ENCODE assay signal across 8 cellular contexts in the genomic region with DNA sequence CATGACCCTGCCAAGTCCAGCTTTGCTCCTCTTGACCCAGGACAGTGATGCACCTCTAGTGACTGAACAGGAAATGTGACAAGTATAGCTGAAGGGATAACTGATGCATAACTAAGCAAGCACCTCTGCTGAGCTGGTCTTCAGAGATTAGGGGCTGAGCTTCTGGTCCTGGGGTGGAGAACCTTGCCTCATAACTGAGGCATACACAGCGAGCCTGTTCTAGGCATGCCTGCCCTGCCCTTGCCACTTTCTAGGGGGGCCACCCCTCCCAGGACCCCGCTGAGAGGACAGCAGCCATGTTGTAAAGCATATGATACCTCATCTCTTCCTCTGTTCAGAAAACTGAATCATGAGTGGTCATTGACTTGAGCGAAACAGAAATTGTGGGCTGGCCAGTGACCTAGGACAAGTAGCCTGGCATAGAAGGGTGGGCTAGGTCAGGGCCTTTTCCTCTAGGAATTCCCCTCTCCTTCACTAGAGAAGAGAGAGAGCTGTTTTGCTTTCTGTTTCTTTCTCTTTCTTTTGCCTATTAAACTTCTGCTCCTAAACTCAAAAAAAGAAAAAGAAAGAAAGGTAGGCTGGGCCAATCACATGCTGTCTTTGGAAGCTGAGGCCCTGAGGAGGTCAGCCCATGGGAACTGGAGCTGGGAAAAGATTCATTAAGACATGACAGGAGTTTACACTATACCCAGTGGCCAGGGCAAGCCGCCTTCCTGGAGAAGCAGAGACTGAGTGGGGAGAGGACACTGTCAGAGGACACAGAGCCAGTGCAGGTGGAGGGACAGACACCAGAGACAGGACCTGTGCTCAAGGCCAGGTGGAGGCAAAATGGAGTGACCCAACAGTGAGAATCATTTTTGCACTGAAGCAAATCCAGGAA. TPM values are rescaled to one million over a fixed set of nuclear protein-coding genes. Genes with fewer than 3 reads are reported as not detected.
DNase-seq lines count a peak whose midpoint lies in the region; ATAC-seq and TF ChIP-seq lines count a peak whose summit lies in the region.

No MANE protein-coding gene starts in this region.

- H3K4me3 Mint-ChIP-seq in activated CD8-positive, alpha-beta memory T cell treated with anti-CD3 and anti-CD28 coated beads, Interleukin-2, amount 10 ng/mL, durations not matched to agents 7 days and 5 days, result no peak overlapping the region
- H3K4me3 Mint-ChIP-seq in osteocyte (ENCODE audit: unreplicated experiment) (no peak overlapping the region), MCF 10A (ENCODE audit: unreplicated experiment) (no peak overlapping the region)

- no TSS peak for BruUV-seq in MCF 10A (replicated peaks; lab: Mats Ljungman, UMichigan)

- no peaks in the 10 kb centered on the region for H3K9me3 Mint-ChIP-seq in activated CD8-positive, alpha-beta memory T cell treated with anti-CD3 and anti-CD28 coated beads, Interleukin-2, amount 10 ng/mL, durations not matched to agents 7 days and 5 days (ENCODE audit: low read depth)
- H3K9me3 Mint-ChIP-seq in osteocyte (ENCODE audit: unreplicated experiment), result no peaks in the 10 kb centered on the region
- H3K9me3 Mint-ChIP-seq in MCF 10A (ENCODE audit: unreplicated experiment), result no peaks in the 10 kb centered on the region

- CTCF ChIA-PET in activated CD8-positive, alpha-beta memory T cell treated with anti-CD3 and anti-CD28 coated beads, Interleukin-2, amount 10 ng/mL, durations not matched to agents 7 days and 5 days (lab: Charles Lee), result interaction anchor here (1.0 to 1.9 kb wide), 3 partner anchors 8 to 87 kb away, joined by 3 to 4 read pairs (median 3); no protein-coding TSS in a partner anchor
- CTCF ChIA-PET in MCF 10A (lab: Yijun Ruan, JAX), result interaction anchor here (0.5 to 1.2 kb wide), 2 partner anchors 88 to 178 kb away, joined by 3 read pairs; no protein-coding TSS in a partner anchor

- ATAC-seq in activated CD8-positive, alpha-beta memory T cell treated with anti-CD3 and anti-CD28 coated beads, Interleukin-2, amount 10 ng/mL, durations not matched to agents 7 days and 5 days, result no peak
- peak; percentile 72 for ATAC-seq in GM21786 (IDR thresholded peaks at IDR 0.05; ENCODE audit: unreplicated experiment)
- peak; percentile 68 for ATAC-seq in HG03558 (IDR thresholded peaks at IDR 0.05; ENCODE audit: extremely low read depth, unreplicated experiment)

- TF ChIP-seq CTCF in osteocyte (IDR thresholded peaks at IDR 0.05) (no peak), MCF 10A (IDR thresholded peaks at IDR 0.05; ENCODE audit: unreplicated experiment) (no peak)

- intact Hi-C loops in MCF 10A (cut with micrococcal nuclease), result no loop called here

- POLR2A ChIA-PET in MCF 10A (lab: Yijun Ruan, JAX), result no interaction called here

- no peaks in the 10 kb centered on the region for H3K36me3 Mint-ChIP-seq in activated CD8-positive, alpha-beta memory T cell treated with anti-CD3 and anti-CD28 coated beads, Interleukin-2, amount 10 ng/mL, durations not matched to agents 7 days and 5 days
- H3K36me3 Mint-ChIP-seq in osteocyte (ENCODE audit: unreplicated experiment) (peaks cover 6% of the 10 kb centered on the region), MCF 10A (ENCODE audit: insufficient read depth, unreplicated experiment) (no peaks in the 10 kb centered on the region)

- H3K4me1 Mint-ChIP-seq in activated CD8-positive, alpha-beta memory T cell treated with anti-CD3 and anti-CD28 coated beads, Interleukin-2, amount 10 ng/mL, durations not matched to agents 7 days and 5 days, result peaks cover 6% of the 10 kb centered on the region
- H3K4me1 Mint-ChIP-seq in osteocyte (ENCODE audit: unreplicated experiment), result no peaks in the 10 kb centered on the region
- peaks cover 4% of the 10 kb centered on the region for H3K4me1 Mint-ChIP-seq in MCF 10A (ENCODE audit: insufficient read depth, unreplicated experiment)

- DNase-seq in activated CD8-positive, alpha-beta memory T cell treated with anti-CD3 and anti-CD28 coated beads, Interleukin-2, amount 10 ng/mL, durations not matched to agents 7 days and 5 days, result peak; percentile 29
- no peak for DNase-seq in activated CD8-positive, alpha-beta memory T cell treated with anti-CD3 and anti-CD28 coated beads for 24 hours
- peak; percentile 63 for DNase-seq in osteocyte (ENCODE audit: extremely low spot score, unreplicated experiment)
- no peak for DNase-seq in MCF 10A (ENCODE audit: unreplicated experiment)
- no peak for DNase-seq in epidermal melanocyte (ENCODE audit: insufficient read length, low spot score)
- no peak for DNase-seq in NCI-H2171 treated with DMSO at 0.1 percent for 48 hours (lab: John Stamatoyannopoulos, UW)

- H3K27ac Mint-ChIP-seq in activated CD8-positive, alpha-beta memory T cell treated with anti-CD3 and anti-CD28 coated beads, Interleukin-2, amount 10 ng/mL, durations not matched to agents 7 days and 5 days, result no peak overlapping the region
- no peak overlapping the region for H3K27ac Mint-ChIP-seq in osteocyte (ENCODE audit: unreplicated experiment)
- no peak overlapping the region for H3K27ac Mint-ChIP-seq in MCF 10A (ENCODE audit: low read depth, unreplicated experiment)

- H3K27me3 Mint-ChIP-seq in activated CD8-positive, alpha-beta memory T cell treated with anti-CD3 and anti-CD28 coated beads, Interleukin-2, amount 10 ng/mL, durations not matched to agents 7 days and 5 days, result no peaks in the 10 kb centered on the region
- no peaks in the 10 kb centered on the region for H3K27me3 Mint-ChIP-seq in osteocyte (ENCODE audit: unreplicated experiment)
- H3K27me3 Mint-ChIP-seq in MCF 10A (ENCODE audit: insufficient read depth, unreplicated experiment), result no peaks in the 10 kb centered on the region

RNA-seq across cellular contexts. Expression of gene ALDH5A1, which starts 23.1 kb away (rescaled TPM):
- total RNA-seq in activated CD8-positive, alpha-beta memory T cell treated with anti-CD3 and anti-CD28 coated beads, Interleukin-2, amount 10 ng/mL, durations not matched to agents 7 days and 5 days, result 1 to 10 TPM; 3.7 to 6.5 TPM
- total RNA-seq in osteocyte, result 6.6 and 7.8 TPM in 2 replicates
- total RNA-seq in MCF 10A (2022), result 1.7 and 2.0 TPM in 2 replicates

RNA-seq across cellular contexts. Expression of gene GPLD1, which starts 28.5 kb away (rescaled TPM):
- under 1 TPM; 0.42 to 0.58 TPM for total RNA-seq in activated CD8-positive, alpha-beta memory T cell treated with anti-CD3 and anti-CD28 coated beads, Interleukin-2, amount 10 ng/mL, durations not matched to agents 7 days and 5 days
- total RNA-seq in osteocyte, result 1.9 and 2.4 TPM in 2 replicates
- total RNA-seq in MCF 10A (2022), result 0.16 and 0.20 TPM in 2 replicates

Comparison
In these comparisons a context has a peak if more than half of its experiments do, and no peak if none do; other contexts are left out.
1. DNase-seq: peak in activated CD8-positive, alpha-beta memory T cell treated with anti-CD3 and anti-CD28 coated beads, Interleukin-2, amount 10 ng/mL, durations not matched to agents 7 days and 5 days (single experiment) and osteocyte (single experiment); none in activated CD8-positive, alpha-beta memory T cell treated with anti-CD3 and anti-CD28 coated beads for 24 hours (single experiment), MCF 10A (single experiment), epidermal melanocyte (single experiment) and NCI-H2171 treated with DMSO at 0.1 percent for 48 hours (single experiment).